ENCODE assay signal across 34 cellular contexts in genomic region chr5:56463944-56464571, GRCh38.
"Had no signal": no experiment of that assay in that cellular context is flagged by ENCODE, and none has a peak within 500 bp of the region (broad histone marks: within the 10 kb centered on the region; RNA-seq: fewer than 3 reads in every experiment).

No MANE protein-coding gene starts in this region.

- H3K27ac ChIP-seq: ascending aorta, cardiac muscle cell, gastroesophageal sphincter, neutrophil, ovary, thoracic aorta, upper lobe of right lung had no signal

- H3K9me3 Mint-ChIP-seq: activated CD4-positive, alpha-beta memory T cell treated with anti-CD3 and anti-CD28 coated beads for 36 hours; activated CD4-positive, alpha-beta T cell treated with anti-CD3 and anti-CD28 coated beads, Interleukin-2, amount 10 ng/mL, durations not matched to agents 24 days and 14 days; activated naive CD4-positive, alpha-beta T cell treated with anti-CD3 and anti-CD28 coated beads, Interleukin-2, amount 10 ng/mL, durations not matched to agents 7 days and 5 days; activated naive CD8-positive, alpha-beta T cell treated with anti-CD3 and anti-CD28 coated beads, Interleukin-2, amount 10 ng/mL, durations not matched to agents 7 days and 5 days; activated T-helper 1 cell treated with anti-CD3 and anti-CD28 coated beads, Interleukin-12 subunit alpha, Interleukin-12 subunit beta, Interleukin-2, Interleukin-4 antibody, amounts not matched to agents 30 ng/mL and 10 ng/mL and 1 ng/mL, durations not matched to agents 14 hours and 24 hours and 36 hours; brain; effector memory CD8-positive, alpha-beta T cell; nephron progenitor cell; stimulated activated naive CD8-positive, alpha-beta T cell treated with anti-CD3 and anti-CD28 coated beads, Interleukin-15, Interleukin-2, amounts not matched to agents 100 ng/mL and 50 ng/mL, for 24 hours had no signal

- H3K4me1 Mint-ChIP-seq: activated naive CD4-positive, alpha-beta T cell treated with anti-CD3 and anti-CD28 coated beads, Interleukin-2, amount 10 ng/mL, durations not matched to agents 7 days and 5 days; activated naive CD8-positive, alpha-beta T cell treated with anti-CD3 and anti-CD28 coated beads, Interleukin-2, amount 10 ng/mL, durations not matched to agents 7 days and 5 days had no signal

- H3K27ac Mint-ChIP-seq: activated CD4-positive, alpha-beta memory T cell treated with anti-CD3 and anti-CD28 coated beads for 36 hours; activated CD4-positive, alpha-beta T cell treated with anti-CD3 and anti-CD28 coated beads, Interleukin-2, amount 10 ng/mL, durations not matched to agents 24 days and 14 days; activated naive CD8-positive, alpha-beta T cell treated with anti-CD3 and anti-CD28 coated beads, Interleukin-2, amount 10 ng/mL, durations not matched to agents 7 days and 5 days; activated T-helper 1 cell treated with anti-CD3 and anti-CD28 coated beads, Interleukin-12 subunit alpha, Interleukin-12 subunit beta, Interleukin-2, Interleukin-4 antibody, amounts not matched to agents 30 ng/mL and 10 ng/mL and 1 ng/mL, durations not matched to agents 14 hours and 24 hours and 36 hours; effector memory CD8-positive, alpha-beta T cell; nephron progenitor cell; progenitor cell of endocrine pancreas; stimulated activated naive CD8-positive, alpha-beta T cell treated with anti-CD3 and anti-CD28 coated beads, Interleukin-15, Interleukin-2, amounts not matched to agents 100 ng/mL and 50 ng/mL, for 24 hours had no signal

- H3K27me3 Mint-ChIP-seq: activated CD4-positive, alpha-beta memory T cell treated with anti-CD3 and anti-CD28 coated beads for 36 hours; brain had no signal

- H3K36me3 ChIP-seq: ascending aorta, cardiac muscle cell, gastroesophageal sphincter, neutrophil, ovary, thoracic aorta, upper lobe of right lung had no signal

- H3K27me3 ChIP-seq: ascending aorta, cardiac muscle cell, gastroesophageal sphincter, neutrophil, ovary, upper lobe of right lung had no signal

- H3K4me3 Mint-ChIP-seq: activated CD4-positive, alpha-beta memory T cell treated with anti-CD3 and anti-CD28 coated beads for 36 hours; activated CD4-positive, alpha-beta T cell treated with anti-CD3 and anti-CD28 coated beads, Interleukin-2, amount 10 ng/mL, durations not matched to agents 24 days and 14 days; activated naive CD4-positive, alpha-beta T cell treated with anti-CD3 and anti-CD28 coated beads, Interleukin-2, amount 10 ng/mL, durations not matched to agents 7 days and 5 days; activated naive CD8-positive, alpha-beta T cell treated with anti-CD3 and anti-CD28 coated beads, Interleukin-2, amount 10 ng/mL, durations not matched to agents 7 days and 5 days; activated T-helper 1 cell treated with anti-CD3 and anti-CD28 coated beads, Interleukin-12 subunit alpha, Interleukin-12 subunit beta, Interleukin-2, Interleukin-4 antibody, amounts not matched to agents 30 ng/mL and 10 ng/mL and 1 ng/mL, durations not matched to agents 14 hours and 24 hours and 36 hours; brain; effector memory CD8-positive, alpha-beta T cell; nephron progenitor cell; stimulated activated naive CD8-positive, alpha-beta T cell treated with anti-CD3 and anti-CD28 coated beads, Interleukin-15, Interleukin-2, amounts not matched to agents 100 ng/mL and 50 ng/mL, for 24 hours had no signal

- DNase-seq: activated CD4-positive, alpha-beta memory T cell treated with anti-CD3 and anti-CD28 coated beads for 36 hours; activated CD4-positive, alpha-beta T cell treated with anti-CD3 and anti-CD28 coated beads, Interleukin-2, amount 10 ng/mL, durations not matched to agents 24 days and 14 days; activated CD8-positive, alpha-beta memory T cell treated with anti-CD3 and anti-CD28 coated beads, Interleukin-2, amount 50 U/mL, for 4 hours; activated effector memory CD4-positive, alpha-beta T cell treated with anti-CD3 and anti-CD28 coated beads, Interleukin-2, amount 50 U/mL, for 16 hours; activated naive CD4-positive, alpha-beta T cell treated with anti-CD3 and anti-CD28 coated beads, Interleukin-2, amount 10 ng/mL, durations not matched to agents 7 days and 5 days; activated naive CD8-positive, alpha-beta T cell treated with anti-CD3 and anti-CD28 coated beads, Interleukin-2, amount 10 ng/mL, durations not matched to agents 7 days and 5 days; activated T-cell treated with anti-CD3 and anti-CD28 coated beads, Interleukin-2, amount 50 U/mL, for 1 hour; effector memory CD8-positive, alpha-beta T cell; erythroblast; head of caudate nucleus; hippocampal formation; mesendoderm; mucosa of descending colon; nephron progenitor cell; ovary; stimulated activated CD4-positive, alpha-beta T cell treated with anti-CD3 and anti-CD28 coated beads, Interleukin-12 subunit alpha, Interleukin-12 subunit beta, amount 100 ng/mL, for 4 hours; stimulated activated CD4-positive, alpha-beta T cell treated with anti-CD3 and anti-CD28 coated beads, Interleukin-4, amount 100 ng/mL, for 1 hour; T-helper 1 cell; upper lobe of right lung had no signal

- H3K9me3 ChIP-seq: ascending aorta, gastroesophageal sphincter, mucosa of descending colon, neutrophil, ovary, thoracic aorta, upper lobe of right lung had no signal

- H3K4me3 ChIP-seq: ascending aorta, cardiac muscle cell, coronary artery, gastroesophageal sphincter, lung, mucosa of descending colon, ovary, skin epidermis, thoracic aorta, upper lobe of right lung had no signal

- ATAC-seq: activated CD4-positive, CD25-positive, alpha-beta regulatory T cell treated with anti-CD3 and anti-CD28 coated beads, Interleukin-2, amount 50 U/mL, for 24 hours; effector memory CD8-positive, alpha-beta T cell; gastroesophageal sphincter; left lobe of liver; sciatic nerve had no signal

- H3K36me3 Mint-ChIP-seq: activated CD4-positive, alpha-beta memory T cell treated with anti-CD3 and anti-CD28 coated beads for 36 hours; activated naive CD4-positive, alpha-beta T cell treated with anti-CD3 and anti-CD28 coated beads, Interleukin-2, amount 10 ng/mL, durations not matched to agents 7 days and 5 days; activated naive CD8-positive, alpha-beta T cell treated with anti-CD3 and anti-CD28 coated beads, Interleukin-2, amount 10 ng/mL, durations not matched to agents 7 days and 5 days; brain had no signal
